In genomic region chr19:55224679-55225414, GRCh38 we compare ENCODE assay signal across 6 cellular contexts. TPM values are rescaled to one million over a fixed set of nuclear protein-coding genes. Genes with fewer than 3 reads are reported as not detected.
A peak's percentile ranks its signal among the peaks of the same experiment; 100 is the strongest.
DNase-seq lines count a peak whose midpoint lies in the region; ATAC-seq, FAIRE-seq and TF ChIP-seq lines count a peak whose summit lies in the region.
"Not testable (repeated sequence)": the region's sequence is repeated elsewhere in the genome, so short reads cannot be mapped to it uniquely, and the experiment has no call there.
"Had no signal": no experiment of that assay in that cellular context is flagged by ENCODE, and none has a peak within 500 bp of the region (broad histone marks: within the 10 kb centered on the region; RNA-seq: fewer than 3 reads in every experiment).

No MANE protein-coding gene starts in this region.

- H3K9me3 Mint-ChIP-seq in activated T-cell treated with anti-CD3 and anti-CD28 coated beads, Interleukin-2, amount 50 U/mL, for 24 hours; stimulated activated memory B cell treated with anti-CD40 and anti-IgM and Interleukin-4, amounts not matched to agents 10 μg/mL and 1 μg/mL and 100 μg/mL, for 72 hours: not testable (repeated sequence)

- not testable (repeated sequence) for H3K4me3 ChIP-seq in K562, lower lobe of right lung

- peak overlapping the region in 1 of 2 experiments; percentile 46; a peak in 1 of 4 replicates for H3K9ac ChIP-seq in K562 (ENCODE audit: insufficient read depth in 1 of 2, low read depth in 2 of 2, low read length in 2 of 2)

- not testable (repeated sequence) for H2AFZ ChIP-seq in K562 (ENCODE audit: low read depth, low read length)

- TF ChIP-seq CTCF in K562 (IDR thresholded peaks at IDR 0.05 in 2 of 3, conservative IDR thresholded peaks at IDR 0.05 in 1 of 3; ENCODE audit: insufficient read depth in 2 of 3, low read depth in 1 of 3, low read length in 3 of 3); lower lobe of right lung (IDR thresholded peaks at IDR 0.05): not testable (repeated sequence)

- H3K9me3 ChIP-seq in K562 (replicated peaks; ENCODE audit: control insufficient read depth, insufficient read depth, low read depth, low read length); lower lobe of right lung: not testable (repeated sequence)

- H3K36me3 Mint-ChIP-seq in activated T-cell treated with anti-CD3 and anti-CD28 coated beads, Interleukin-2, amount 50 U/mL, for 24 hours (ENCODE audit: low read depth), result peaks cover 82% of the 10 kb centered on the region
- H3K36me3 Mint-ChIP-seq in stimulated activated memory B cell treated with anti-CD40 and anti-IgM and Interleukin-4, amounts not matched to agents 10 μg/mL and 1 μg/mL and 100 μg/mL, for 72 hours, result peaks cover 70% of the 10 kb centered on the region

- not testable (repeated sequence) for TF ChIP-seq RAD21 in K562 (CRISPR knock-in tag; conservative IDR thresholded peaks at IDR 0.05 in 1 of 2, IDR thresholded peaks at IDR 0.05 in 1 of 2)

- intact Hi-C loops in K562 (cut with micrococcal nuclease); lower lobe of right lung (cut with DNase I): not testable (repeated sequence)

- WGBS in K562 (ENCODE audit: insufficient coverage, low coverage, missing lambda C conversion rate), result 80% methylated on average over 1 of the region's 11 CpGs

- H3K4me3 Mint-ChIP-seq in activated T-cell treated with anti-CD3 and anti-CD28 coated beads, Interleukin-2, amount 50 U/mL, for 24 hours; stimulated activated memory B cell treated with anti-CD40 and anti-IgM and Interleukin-4, amounts not matched to agents 10 μg/mL and 1 μg/mL and 100 μg/mL, for 72 hours: not testable (repeated sequence)

- not testable (repeated sequence) for TF ChIP-seq EP300 in K562 (IDR thresholded peaks at IDR 0.05; ENCODE audit: low read length)

- H3K27ac Mint-ChIP-seq in activated T-cell treated with anti-CD3 and anti-CD28 coated beads, Interleukin-2, amount 50 U/mL, for 24 hours, result peak overlapping the region; percentile 62
- peak overlapping the region; percentile 38 for H3K27ac Mint-ChIP-seq in stimulated activated memory B cell treated with anti-CD40 and anti-IgM and Interleukin-4, amounts not matched to agents 10 μg/mL and 1 μg/mL and 100 μg/mL, for 72 hours

- peaks cover 0 to 38% of the 10 kb centered on the region in 2 experiments; a peak in 2 of 5 replicates for H3K4me1 ChIP-seq in K562 (replicated peaks in 1 of 2; ENCODE audit: control insufficient read depth in 2 of 2, insufficient read depth in 2 of 2, low read length in 2 of 2)
- H3K4me1 ChIP-seq in lower lobe of right lung, result not testable (repeated sequence)

- H3K36me3 ChIP-seq in K562 (ENCODE audit: control insufficient read depth, insufficient read depth, low read length) (peaks cover 46% of the 10 kb centered on the region; the same call in 2 of the 3 replicates), lower lobe of right lung (peaks cover 33% of the 10 kb centered on the region)

- H3K27me3 Mint-ChIP-seq in activated T-cell treated with anti-CD3 and anti-CD28 coated beads, Interleukin-2, amount 50 U/mL, for 24 hours; stimulated activated memory B cell treated with anti-CD40 and anti-IgM and Interleukin-4, amounts not matched to agents 10 μg/mL and 1 μg/mL and 100 μg/mL, for 72 hours: not testable (repeated sequence)

- not testable (repeated sequence) for H3K9me1 ChIP-seq in K562 (ENCODE audit: control insufficient read depth, insufficient read depth, low read length)

- H3K27ac ChIP-seq in K562 (ENCODE audit: extremely low read depth, low read depth, low read length); lower lobe of right lung: not testable (repeated sequence)

- DNase-seq in activated T-cell treated with anti-CD3 and anti-CD28 coated beads, Interleukin-2, amount 50 U/mL, for 24 hours; K562 (ENCODE audit: extremely low read depth in 1 of 4, low spot score in 3 of 4): not testable (repeated sequence)
- DNase-seq in lower lobe of right lung, result peak; percentile 32

- H3K27me3 ChIP-seq in K562 (ENCODE audit: control insufficient read depth in 2 of 2, insufficient read depth in 2 of 2, low read length in 2 of 2); lower lobe of right lung (ENCODE audit: low read depth): not testable (repeated sequence)

- not testable (repeated sequence) for BruUV-seq in K562 (replicated peaks; lab: Mats Ljungman, UMichigan)

- not testable (repeated sequence) for H3K4me2 ChIP-seq in K562 (ENCODE audit: insufficient read depth, low read length)

- not testable (repeated sequence) for FAIRE-seq in K562 (lab: Jason Lieb, UNC)

- not testable (repeated sequence) for H3K79me2 ChIP-seq in K562 (ENCODE audit: control insufficient read depth, insufficient read depth, low read length)

- H3K4me1 Mint-ChIP-seq in activated T-cell treated with anti-CD3 and anti-CD28 coated beads, Interleukin-2, amount 50 U/mL, for 24 hours (ENCODE audit: low read depth); stimulated activated memory B cell treated with anti-CD40 and anti-IgM and Interleukin-4, amounts not matched to agents 10 μg/mL and 1 μg/mL and 100 μg/mL, for 72 hours: not testable (repeated sequence)

- ATAC-seq in K562; lower lobe of right lung; stimulated activated memory B cell treated with anti-CD40 and anti-IgM and Interleukin-4, amounts not matched to agents 10 μg/mL and 1 μg/mL and 100 μg/mL, for 72 hours: not testable (repeated sequence)

- POLR2A ChIA-PET in K562 (lab: Yijun Ruan, JAX), result interaction anchor here (0.6 kb wide), 1 partner anchor 81 kb away, joined by 4 read pairs; no protein-coding TSS in a partner anchor

- not testable (repeated sequence) for H4K20me1 ChIP-seq in K562 (replicated peaks; ENCODE audit: control insufficient read depth, insufficient read depth, low read length)

- CTCF ChIA-PET in K562 (lab: Yijun Ruan, JAX; ENCODE audit: low intra/inter-chr PET ratio), result not testable (repeated sequence)

- TF ChIP-seq POLR2A in GM19193 (IDR thresholded peaks at IDR 0.05; ENCODE audit: extremely low read depth, insufficient read depth, insufficient read length), result peak; percentile 6
- TF ChIP-seq POLR2A in K562 (conservative IDR thresholded peaks at IDR 0.05), result not testable (repeated sequence)

- in situ Hi-C loops in K562 (cut with MboI), result not testable (repeated sequence)

RNA-seq across cellular contexts. Expression of gene TMEM86B, which starts 3.7 kb away (rescaled TPM):
- total RNA-seq in K562 (2011; cell fraction: chromatin; rRNA removed; ENCODE audit: low replicate concordance), result 8.0 and 35.1 TPM in 2 replicates
- 26.1 and 32.9 TPM in 2 replicates for total RNA-seq in K562 (2011; cell fraction: nucleolus; rRNA removed)
- 13.7 and 16.3 TPM in 2 replicates for total RNA-seq in K562 (2011; cell fraction: nucleoplasm; rRNA removed)
- total RNA-seq in K562 (2014; rRNA removed), result 3.9 and 4.6 TPM in 2 replicates
- 0.19 and 0.55 TPM in 2 replicates for total RNA-seq in K562 (2014; rRNA removed; fragmentation: Illumina TruSeq; extraction: Trizol)
- 2.1 TPM in 2 replicates for total RNA-seq in K562 (2015; rRNA removed; fragmentation: Illumina TruSeq; extraction: Trizol)
- 5.7 and 6.3 TPM in 2 replicates for total RNA-seq in K562 (2021)
- polyA plus RNA-seq in K562 (2011; rRNA removed), result 1.3 and 3.2 TPM in 2 replicates
- 2.8 and 7.3 TPM in 2 replicates for polyA plus RNA-seq in K562 (2011; cell fraction: cytosol; rRNA removed)
- 23.8 and 45.7 TPM in 2 replicates for polyA plus RNA-seq in K562 (2011; cell fraction: nucleus; rRNA removed)
- 5.1 and 12.3 TPM in 2 replicates for polyA plus RNA-seq in K562 (2012)
- polyA plus RNA-seq in K562 (2014; fragmentation: Illumina TruSeq; extraction: Trizol), result 2.2 and 5.1 TPM in 2 replicates
- under 1 TPM; 0.28 to 0.41 TPM for polyA plus RNA-seq in K562 (2014; fragmentation: Nextera tagmentation; extraction: Ambion mirVana)
- polyA plus RNA-seq in K562 (2014; rRNA removed), result 6.2 and 7.9 TPM in 2 replicates
- 0.81 and 1.5 TPM in 2 replicates for polyA minus RNA-seq in K562 (2011; rRNA and poly(A)+ RNA removed)
- 1.2 TPM in 1 of 2 replicates, not detected in the other for polyA minus RNA-seq in K562 (2011; cell fraction: cytosol; rRNA and poly(A)+ RNA removed)
- 4.4 and 5.9 TPM in 2 replicates for polyA minus RNA-seq in K562 (2011; cell fraction: nucleus; rRNA and poly(A)+ RNA removed)
- 4.8 TPM for total RNA-seq in lower lobe of right lung

RNA-seq across cellular contexts. Expression of gene PTPRH, which starts 15.5 kb away (rescaled TPM):
- total RNA-seq in K562 (2011; cell fraction: chromatin; rRNA removed; ENCODE audit: low replicate concordance), result 57.9 and 171 TPM in 2 replicates
- 67.1 and 78.4 TPM in 2 replicates for total RNA-seq in K562 (2011; cell fraction: nucleolus; rRNA removed)
- 53.0 and 59.6 TPM in 2 replicates for total RNA-seq in K562 (2011; cell fraction: nucleoplasm; rRNA removed)
- 24.0 and 36.5 TPM in 2 replicates for total RNA-seq in K562 (2014; rRNA removed)
- 14.7 and 17.6 TPM in 2 replicates for total RNA-seq in K562 (2014; rRNA removed; fragmentation: Illumina TruSeq; extraction: Trizol)
- 18.6 and 19.0 TPM in 2 replicates for total RNA-seq in K562 (2015; rRNA removed; fragmentation: Illumina TruSeq; extraction: Trizol)
- 25.5 and 26.4 TPM in 2 replicates for total RNA-seq in K562 (2021)
- 33.6 and 34.3 TPM in 2 replicates for polyA plus RNA-seq in K562 (2011; rRNA removed)
- polyA plus RNA-seq in K562 (2011; cell fraction: cytosol; rRNA removed), result 31.6 and 38.9 TPM in 2 replicates
- 66.1 and 111 TPM in 2 replicates for polyA plus RNA-seq in K562 (2011; cell fraction: nucleus; rRNA removed)
- polyA plus RNA-seq in K562 (2012), result 19.2 and 61.5 TPM in 2 replicates
- 31.2 and 33.2 TPM in 2 replicates for polyA plus RNA-seq in K562 (2014; fragmentation: Illumina TruSeq; extraction: Trizol)
- 1 to 10 TPM in 1 of 2 experiments, under 1 TPM in 1; 0.87 to 2.9 TPM for polyA plus RNA-seq in K562 (2014; fragmentation: Nextera tagmentation; extraction: Ambion mirVana)
- polyA plus RNA-seq in K562 (2014; rRNA removed), result 22.7 and 22.8 TPM in 2 replicates
- polyA minus RNA-seq in K562 (2011; rRNA and poly(A)+ RNA removed), result 34.7 and 44.2 TPM in 2 replicates
- 15.8 and 20.3 TPM in 2 replicates for polyA minus RNA-seq in K562 (2011; cell fraction: cytosol; rRNA and poly(A)+ RNA removed)
- polyA minus RNA-seq in K562 (2011; cell fraction: nucleus; rRNA and poly(A)+ RNA removed), result 46.6 and 47.5 TPM in 2 replicates
- 0.30 TPM for total RNA-seq in lower lobe of right lung
- total RNA-seq: CD4-positive, alpha-beta memory T cell had no signal
- polyA plus RNA-seq: CD4-positive, alpha-beta memory T cell had no signal

RNA-seq across cellular contexts. Expression of gene PPP6R1, which starts 34.0 kb away (rescaled TPM):
- 138 and 331 TPM in 2 replicates for total RNA-seq in K562 (2011; cell fraction: chromatin; rRNA removed; ENCODE audit: low replicate concordance)
- total RNA-seq in K562 (2011; cell fraction: nucleolus; rRNA removed), result 170 and 181 TPM in 2 replicates
- total RNA-seq in K562 (2011; cell fraction: nucleoplasm; rRNA removed), result 119 and 126 TPM in 2 replicates
- 58.3 and 78.9 TPM in 2 replicates for total RNA-seq in K562 (2014; rRNA removed)
- total RNA-seq in K562 (2014; rRNA removed; fragmentation: Illumina TruSeq; extraction: Trizol), result 25.5 and 28.1 TPM in 2 replicates
- total RNA-seq in K562 (2015; rRNA removed; fragmentation: Illumina TruSeq; extraction: Trizol), result 37.2 and 39.6 TPM in 2 replicates
- 115 and 135 TPM in 2 replicates for total RNA-seq in K562 (2021)
- 37.0 and 59.5 TPM in 2 replicates for polyA plus RNA-seq in K562 (2011; rRNA removed)
- 51.6 and 73.6 TPM in 2 replicates for polyA plus RNA-seq in K562 (2011; cell fraction: cytosol; rRNA removed)
- polyA plus RNA-seq in K562 (2011; cell fraction: nucleus; rRNA removed), result 101 and 109 TPM in 2 replicates
- 69.7 and 88.1 TPM in 2 replicates for polyA plus RNA-seq in K562 (2012)
- 42.6 and 75.6 TPM in 2 replicates for polyA plus RNA-seq in K562 (2014; fragmentation: Illumina TruSeq; extraction: Trizol)
- under 1 TPM; 0.48 to 0.89 TPM for polyA plus RNA-seq in K562 (2014; fragmentation: Nextera tagmentation; extraction: Ambion mirVana)
- 72.9 and 82.6 TPM in 2 replicates for polyA plus RNA-seq in K562 (2014; rRNA removed)
- 47.1 and 60.9 TPM in 2 replicates for polyA minus RNA-seq in K562 (2011; rRNA and poly(A)+ RNA removed)
- polyA minus RNA-seq in K562 (2011; cell fraction: cytosol; rRNA and poly(A)+ RNA removed), result 68.7 and 77.1 TPM in 2 replicates
- polyA minus RNA-seq in K562 (2011; cell fraction: nucleus; rRNA and poly(A)+ RNA removed), result 31.9 and 52.0 TPM in 2 replicates
- total RNA-seq in lower lobe of right lung, result 69.1 TPM

RNA-seq across cellular contexts. Expression of gene SYT5, which starts 44.8 kb away (rescaled TPM):
- total RNA-seq in K562 (2011; cell fraction: chromatin; rRNA removed; ENCODE audit: low replicate concordance), result 8.2 and 12.8 TPM in 2 replicates
- total RNA-seq in K562 (2011; cell fraction: nucleolus; rRNA removed), result 5.1 and 5.5 TPM in 2 replicates
- total RNA-seq in K562 (2011; cell fraction: nucleoplasm; rRNA removed), result 8.5 and 9.7 TPM in 2 replicates
- total RNA-seq in K562 (2014; rRNA removed) (9.9 and 15.7 TPM in 2 replicates), K562 (2014; rRNA removed; fragmentation: Illumina TruSeq; extraction: Trizol) (8.8 and 9.8 TPM in 2 replicates), K562 (2015; rRNA removed; fragmentation: Illumina TruSeq; extraction: Trizol) (6.6 and 7.2 TPM in 2 replicates), K562 (2021) (19.9 and 20.9 TPM in 2 replicates), lower lobe of right lung (not detected)
- polyA plus RNA-seq in K562 (2011; rRNA removed) (3.9 and 5.0 TPM in 2 replicates), K562 (2014; fragmentation: Illumina TruSeq; extraction: Trizol) (18.0 and 19.4 TPM in 2 replicates), K562 (2014; fragmentation: Nextera tagmentation; extraction: Ambion mirVana) (1 to 10 TPM; 1.3 to 2.1 TPM), K562 (2014; rRNA removed) (14.2 and 15.2 TPM in 2 replicates)
- polyA plus RNA-seq in K562 (2011; cell fraction: cytosol; rRNA removed), result 4.3 and 6.8 TPM in 2 replicates
- polyA plus RNA-seq in K562 (2011; cell fraction: nucleus; rRNA removed), result 5.3 and 5.7 TPM in 2 replicates
- polyA plus RNA-seq in K562 (2012), result 15.2 and 38.7 TPM in 2 replicates
- polyA minus RNA-seq in K562 (2011; rRNA and poly(A)+ RNA removed), result 2.4 and 5.1 TPM in 2 replicates
- 8.4 and 13.2 TPM in 2 replicates for polyA minus RNA-seq in K562 (2011; cell fraction: cytosol; rRNA and poly(A)+ RNA removed)
- polyA minus RNA-seq in K562 (2011; cell fraction: nucleus; rRNA and poly(A)+ RNA removed), result 3.1 and 3.4 TPM in 2 replicates
- total RNA-seq: CD4-positive, alpha-beta memory T cell had no signal

RNA-seq across cellular contexts. Expression of gene HSPBP1, which starts 55.1 kb away (rescaled TPM):
- total RNA-seq in K562 (2011; cell fraction: chromatin; rRNA removed; ENCODE audit: low replicate concordance), result 1.8 and 7.4 TPM in 2 replicates
- 14.1 and 16.0 TPM in 2 replicates for total RNA-seq in K562 (2011; cell fraction: nucleolus; rRNA removed)
- total RNA-seq in K562 (2011; cell fraction: nucleoplasm; rRNA removed), result 5.8 and 8.5 TPM in 2 replicates
- total RNA-seq in K562 (2014; rRNA removed) (54.6 and 63.3 TPM in 2 replicates), K562 (2014; rRNA removed; fragmentation: Illumina TruSeq; extraction: Trizol) (12.3 and 13.9 TPM in 2 replicates), K562 (2015; rRNA removed; fragmentation: Illumina TruSeq; extraction: Trizol) (38.7 and 41.3 TPM in 2 replicates), K562 (2021) (81.3 and 85.8 TPM in 2 replicates), lower lobe of right lung (23.9 TPM)
- polyA plus RNA-seq in K562 (2011; rRNA removed) (20.6 and 30.4 TPM in 2 replicates), K562 (2014; fragmentation: Illumina TruSeq; extraction: Trizol) (21.8 and 37.7 TPM in 2 replicates), K562 (2014; fragmentation: Nextera tagmentation; extraction: Ambion mirVana) (1 to 10 TPM in 1 of 2 experiments, under 1 TPM in 1; 0.83 to 1.5 TPM), K562 (2014; rRNA removed) (59.0 and 62.3 TPM in 2 replicates)
- polyA plus RNA-seq in K562 (2011; cell fraction: cytosol; rRNA removed), result 38.3 and 103 TPM in 2 replicates
- 17.4 and 24.9 TPM in 2 replicates for polyA plus RNA-seq in K562 (2011; cell fraction: nucleus; rRNA removed)
- 67.2 and 80.0 TPM in 2 replicates for polyA plus RNA-seq in K562 (2012)
- polyA minus RNA-seq in K562 (2011; rRNA and poly(A)+ RNA removed), result 5.2 and 9.1 TPM in 2 replicates
- 23.1 and 31.8 TPM in 2 replicates for polyA minus RNA-seq in K562 (2011; cell fraction: cytosol; rRNA and poly(A)+ RNA removed)
- 6.2 and 6.8 TPM in 2 replicates for polyA minus RNA-seq in K562 (2011; cell fraction: nucleus; rRNA and poly(A)+ RNA removed)

Comparison
In these comparisons a context has a peak if more than half of its experiments do, and no peak if none do; other contexts are left out.
1. RNA of gene PTPRH, which starts 15.5 kb away (total RNA-seq): 14.7 to 171 TPM in K562; 0.30 TPM in lower lobe of right lung (single experiment); every median in the first group is over 10 times any median in the second.